ENCODE assay signal across 8 cellular contexts in the genomic region with DNA sequence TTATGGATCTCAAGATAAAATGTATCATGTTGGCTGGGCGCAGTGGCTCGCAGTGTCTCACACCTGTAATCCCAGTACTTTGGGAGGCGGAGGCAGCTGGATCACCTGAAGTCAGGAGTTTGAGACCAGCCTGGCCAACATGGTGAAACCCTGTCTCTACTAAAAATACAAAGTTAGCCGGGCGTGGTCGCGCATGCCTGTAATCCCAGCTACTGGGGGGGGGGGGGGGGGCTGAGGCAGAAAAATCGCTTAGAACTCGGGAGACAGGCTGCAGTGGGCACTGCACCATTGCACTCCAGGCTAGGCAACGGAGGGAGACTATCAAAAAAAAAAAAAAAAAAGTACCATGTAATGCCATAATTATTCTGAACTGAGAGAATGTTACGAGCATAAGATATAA. TPM values are rescaled to one million over a fixed set of nuclear protein-coding genes. Genes with fewer than 3 reads are reported as not detected.
DNase-seq lines count a peak whose midpoint lies in the region; ATAC-seq and TF ChIP-seq lines count a peak whose summit lies in the region.

No MANE protein-coding gene starts in this region.

- CTCF ChIA-PET in activated CD8-positive, alpha-beta T cell treated with anti-CD3 and anti-CD28 coated beads, Interleukin-2, amount 10 ng/mL, durations not matched to agents 7 days and 5 days (lab: Charles Lee) = interaction anchor here (1.2 kb wide), 1 partner anchor 67 kb away, joined by 5 read pairs; no protein-coding TSS in a partner anchor

- TF ChIP-seq CTCF in suprapubic skin (IDR thresholded peaks at IDR 0.05) = no peak

- no peak for TF ChIP-seq EP300 in suprapubic skin (IDR thresholded peaks at IDR 0.05)

- H3K4me1 ChIP-seq in iPS-18a (ENCODE audit: control insufficient read depth, low read depth, low read length) (no peaks in the 10 kb centered on the region), suprapubic skin (no peaks in the 10 kb centered on the region)

- peaks cover 20% of the 10 kb centered on the region for H3K4me1 Mint-ChIP-seq in activated T-cell treated with anti-CD3 and anti-CD28 coated beads, Interleukin-2, amount 50 U/mL, for 4 hours (ENCODE audit: low read depth)
- peaks cover 24% of the 10 kb centered on the region for H3K4me1 Mint-ChIP-seq in activated CD8-positive, alpha-beta T cell treated with anti-CD3 and anti-CD28 coated beads, Interleukin-2, amount 10 ng/mL, durations not matched to agents 7 days and 5 days (ENCODE audit: low read depth)

- no peak for ATAC-seq in activated T-cell treated with anti-CD3 and anti-CD28 coated beads, Interleukin-2, amount 50 U/mL, for 4 hours
- no peak for ATAC-seq in activated CD8-positive, alpha-beta T cell treated with anti-CD3 and anti-CD28 coated beads, Interleukin-2, amount 10 ng/mL, durations not matched to agents 7 days and 5 days

- no peaks in the 10 kb centered on the region for H3K27me3 ChIP-seq in iPS-18a (ENCODE audit: control insufficient read depth, insufficient read depth, low read length)
- H3K27me3 ChIP-seq in suprapubic skin = no peaks in the 10 kb centered on the region

- H3K36me3 Mint-ChIP-seq in activated T-cell treated with anti-CD3 and anti-CD28 coated beads, Interleukin-2, amount 50 U/mL, for 4 hours (ENCODE audit: insufficient read depth) = peaks cover 30% of the 10 kb centered on the region
- peaks cover 49% of the 10 kb centered on the region for H3K36me3 Mint-ChIP-seq in activated CD8-positive, alpha-beta T cell treated with anti-CD3 and anti-CD28 coated beads, Interleukin-2, amount 10 ng/mL, durations not matched to agents 7 days and 5 days (ENCODE audit: low read depth)

- POLR2A ChIA-PET in activated CD8-positive, alpha-beta T cell treated with anti-CD3 and anti-CD28 coated beads, Interleukin-2, amount 10 ng/mL, durations not matched to agents 7 days and 5 days (lab: Charles Lee) = interaction anchor here (1.0 to 3.8 kb wide), 2 partner anchors 98 to 206 kb away, joined by 3 to 68 read pairs; a partner anchor contains a TSS

- no peaks in the 10 kb centered on the region for H3K9me3 Mint-ChIP-seq in activated T-cell treated with anti-CD3 and anti-CD28 coated beads, Interleukin-2, amount 50 U/mL, for 4 hours
- no peaks in the 10 kb centered on the region for H3K9me3 Mint-ChIP-seq in activated CD8-positive, alpha-beta T cell treated with anti-CD3 and anti-CD28 coated beads, Interleukin-2, amount 10 ng/mL, durations not matched to agents 7 days and 5 days (ENCODE audit: insufficient read depth)

- H3K4me3 ChIP-seq in iPS-18a (ENCODE audit: low read length) (peak overlapping the region; percentile 97), suprapubic skin (peak overlapping the region; percentile 71)

- H3K27ac Mint-ChIP-seq in activated CD8-positive, alpha-beta T cell treated with anti-CD3 and anti-CD28 coated beads, Interleukin-2, amount 10 ng/mL, durations not matched to agents 7 days and 5 days = no peak overlapping the region

- H3K27me3 Mint-ChIP-seq in activated T-cell treated with anti-CD3 and anti-CD28 coated beads, Interleukin-2, amount 50 U/mL, for 4 hours (ENCODE audit: low read depth) = no peaks in the 10 kb centered on the region
- H3K27me3 Mint-ChIP-seq in activated CD8-positive, alpha-beta T cell treated with anti-CD3 and anti-CD28 coated beads, Interleukin-2, amount 10 ng/mL, durations not matched to agents 7 days and 5 days (ENCODE audit: low read depth) = no peaks in the 10 kb centered on the region

- WGBS in suprapubic skin = 55% methylated on average over 11 of the region's 11 CpGs

- H3K36me3 ChIP-seq in iPS-18a (ENCODE audit: control insufficient read depth, low read depth, low read length) (peaks cover 56% of the 10 kb centered on the region), suprapubic skin (peaks cover 34% of the 10 kb centered on the region)

- DNase-seq in activated T-cell treated with anti-CD3 and anti-CD28 coated beads, Interleukin-2, amount 50 U/mL, for 4 hours = no peak
- no peak for DNase-seq in activated T-cell treated with anti-CD3 and anti-CD28 coated beads, Interleukin-2, amount 50 U/mL, for 48 hours
- no peak for DNase-seq in activated CD8-positive, alpha-beta T cell treated with anti-CD3 and anti-CD28 coated beads, Interleukin-2, amount 10 ng/mL, durations not matched to agents 7 days and 5 days
- DNase-seq in suprapubic skin (ENCODE audit: low spot score in 2 of 2) (no peak), NCI-H774 (lab: John Stamatoyannopoulos, UW) (no peak), middle frontal gyrus (ENCODE audit: extremely low spot score, low spot score) (no peak), HPDE6-E6E7 (ENCODE audit: extremely low spot score) (no peak)

- H3K27ac ChIP-seq in iPS-18a (ENCODE audit: low read length) (no peak overlapping the region), suprapubic skin (no peak overlapping the region)

- H3K9me3 ChIP-seq in iPS-18a (ENCODE audit: control insufficient read depth, low read depth, low read length) (peaks cover 19% of the 10 kb centered on the region), suprapubic skin (no peaks in the 10 kb centered on the region)

- peak overlapping the region; percentile 96 for H3K4me3 Mint-ChIP-seq in activated T-cell treated with anti-CD3 and anti-CD28 coated beads, Interleukin-2, amount 50 U/mL, for 4 hours
- H3K4me3 Mint-ChIP-seq in activated CD8-positive, alpha-beta T cell treated with anti-CD3 and anti-CD28 coated beads, Interleukin-2, amount 10 ng/mL, durations not matched to agents 7 days and 5 days = peak overlapping the region; percentile 97

- peak overlapping the region; percentile 100 for H3K9ac ChIP-seq in iPS-18a (ENCODE audit: low read length)

- TF ChIP-seq POLR2A in suprapubic skin (IDR thresholded peaks at IDR 0.05) = no peak

RNA-seq across cellular contexts. Expression of a gene that starts 2.1 kb away (rescaled TPM):
- total RNA-seq in activated T-cell treated with anti-CD3 and anti-CD28 coated beads, Interleukin-2, amount 50 U/mL, for 4 hours = 100 to 1,000 TPM; 395 to 431 (median 415) TPM
- total RNA-seq in activated CD8-positive, alpha-beta T cell treated with anti-CD3 and anti-CD28 coated beads, Interleukin-2, amount 10 ng/mL, durations not matched to agents 7 days and 5 days = 100 to 1,000 TPM; 265 to 276 TPM
- total RNA-seq in suprapubic skin = 100 to 1,000 TPM; 171 to 353 (median 231) TPM
